ENCODE assay signal across 21 cellular contexts in genomic region chr19:35811317-35812219, GRCh38. TPM values are rescaled to one million over a fixed set of nuclear protein-coding genes. Genes with fewer than 3 reads are reported as not detected.
"Had no signal": no experiment of that assay in that cellular context is flagged by ENCODE, and none has a peak within 500 bp of the region (broad histone marks: within the 10 kb centered on the region; RNA-seq: fewer than 3 reads in every experiment).

No MANE protein-coding gene starts in this region.

- ATAC-seq: activated naive CD8-positive, alpha-beta T cell treated with anti-CD3 and anti-CD28 coated beads, Interleukin-2, amount 50 U/mL, for 24 hours; gastrocnemius medialis; left cardiac atrium; sciatic nerve had no signal

- DNase-seq: activated CD4-positive, alpha-beta T cell treated with anti-CD3 and anti-CD28 coated beads for 1 hour; activated CD4-positive, alpha-beta T cell treated with anti-CD3 and anti-CD28 coated beads, Interleukin-2, amount 50 U/mL, for 4 hours; activated naive CD4-positive, alpha-beta T cell treated with anti-CD3 and anti-CD28 coated beads for 36 hours; activated naive CD8-positive, alpha-beta T cell treated with anti-CD3 and anti-CD28 coated beads, Interleukin-2, amount 50 U/mL, for 24 hours; activated T-cell treated with anti-CD3 and anti-CD28 coated beads, Interleukin-2, amount 50 U/mL, for 1 hour; dermis blood vessel endothelial cell; erythroblast; gastrocnemius medialis; heart left ventricle; left cardiac atrium; midbrain; thyroid gland had no signal

- H3K27ac ChIP-seq: ascending aorta, breast epithelium, gastrocnemius medialis, heart left ventricle, thyroid gland, vagina had no signal

- H3K4me1 ChIP-seq: ascending aorta, breast epithelium, gastrocnemius medialis, heart left ventricle, thyroid gland, vagina had no signal

- H3K36me3 ChIP-seq: ascending aorta, breast epithelium, gastrocnemius medialis, heart left ventricle, thyroid gland, vagina had no signal

- H3K27me3 ChIP-seq: ascending aorta, thyroid gland, vagina had no signal

- H3K4me3 ChIP-seq: ascending aorta, breast epithelium, gastrocnemius medialis, heart left ventricle, lung, thyroid gland, vagina had no signal

- H3K9me3 ChIP-seq: ascending aorta, breast epithelium, gastrocnemius medialis, heart left ventricle, thyroid gland, vagina had no signal

RNA-seq across cellular contexts. Expression of gene PRODH2, which starts 1.1 kb away (rescaled TPM):
- total RNA-seq: activated naive CD4-positive, alpha-beta T cell treated with anti-CD3 and anti-CD28 coated beads for 36 hours; activated T-helper 2 cell treated with anti-CD3 and anti-CD28 coated beads, Interferon-gamma antibody, Interleukin-2, Interleukin-4, amounts not matched to agents 10 μg/mL and 5 μg/mL and 100 μg/mL, durations not matched to agents 14 hours and 24 hours and 36 hours; ascending aorta; breast epithelium; dermis blood vessel endothelial cell; heart left ventricle; left cardiac atrium; lung; neural crest cell; osteocyte; pulmonary artery endothelial cell; sciatic nerve; thyroid gland; vagina had no signal

RNA-seq across cellular contexts. Expression of gene NPHS1, which starts 40.7 kb away (rescaled TPM):
- total RNA-seq: ascending aorta, dermis blood vessel endothelial cell, gastrocnemius medialis, left cardiac atrium, neural crest cell, osteocyte, pulmonary artery endothelial cell, sciatic nerve, thyroid gland, vagina had no signal

RNA-seq across cellular contexts. Expression of gene KIRREL2, which starts 45.1 kb away (rescaled TPM):
- total RNA-seq: ascending aorta, dermis blood vessel endothelial cell, gastrocnemius medialis, osteocyte, pulmonary artery endothelial cell, vagina had no signal
